ENCODE assay signal across 1 cellular context in the genomic region with DNA sequence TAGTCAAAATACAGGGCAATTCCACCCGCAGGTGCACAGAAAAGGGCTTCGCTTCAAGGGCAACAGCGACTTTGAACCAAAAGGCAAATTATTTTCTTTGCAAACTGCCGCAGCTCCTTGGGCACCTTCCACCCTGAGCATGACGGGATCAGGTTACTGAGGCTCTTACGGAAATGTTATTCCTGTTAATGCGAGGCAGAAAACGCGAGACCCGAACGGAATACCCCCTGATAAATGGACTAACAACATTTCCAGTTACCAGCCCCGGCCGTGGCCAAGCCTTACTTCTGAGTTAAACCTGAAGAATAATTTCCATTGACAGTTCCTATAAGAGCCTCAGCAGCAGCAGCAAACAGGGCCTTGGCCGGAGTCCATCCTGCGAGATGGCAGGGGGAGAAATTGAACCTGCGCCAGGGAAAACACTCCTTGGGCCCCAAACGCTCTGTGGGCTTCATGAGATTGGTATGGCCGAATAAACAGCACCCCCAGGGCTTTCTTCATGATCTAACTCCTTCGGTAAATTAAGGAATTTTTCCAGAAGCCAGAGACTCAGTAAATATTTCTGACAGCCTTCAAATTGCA.
TF ChIP-seq lines count a peak whose summit lies in the region.

No MANE protein-coding gene starts in this region.

TF ChIP-seq in GM23338, 12 proteins besides CTCF, POLR2A, EP300 and RAD21 (continued from another document):
- TF ChIP-seq, protein P1, sequence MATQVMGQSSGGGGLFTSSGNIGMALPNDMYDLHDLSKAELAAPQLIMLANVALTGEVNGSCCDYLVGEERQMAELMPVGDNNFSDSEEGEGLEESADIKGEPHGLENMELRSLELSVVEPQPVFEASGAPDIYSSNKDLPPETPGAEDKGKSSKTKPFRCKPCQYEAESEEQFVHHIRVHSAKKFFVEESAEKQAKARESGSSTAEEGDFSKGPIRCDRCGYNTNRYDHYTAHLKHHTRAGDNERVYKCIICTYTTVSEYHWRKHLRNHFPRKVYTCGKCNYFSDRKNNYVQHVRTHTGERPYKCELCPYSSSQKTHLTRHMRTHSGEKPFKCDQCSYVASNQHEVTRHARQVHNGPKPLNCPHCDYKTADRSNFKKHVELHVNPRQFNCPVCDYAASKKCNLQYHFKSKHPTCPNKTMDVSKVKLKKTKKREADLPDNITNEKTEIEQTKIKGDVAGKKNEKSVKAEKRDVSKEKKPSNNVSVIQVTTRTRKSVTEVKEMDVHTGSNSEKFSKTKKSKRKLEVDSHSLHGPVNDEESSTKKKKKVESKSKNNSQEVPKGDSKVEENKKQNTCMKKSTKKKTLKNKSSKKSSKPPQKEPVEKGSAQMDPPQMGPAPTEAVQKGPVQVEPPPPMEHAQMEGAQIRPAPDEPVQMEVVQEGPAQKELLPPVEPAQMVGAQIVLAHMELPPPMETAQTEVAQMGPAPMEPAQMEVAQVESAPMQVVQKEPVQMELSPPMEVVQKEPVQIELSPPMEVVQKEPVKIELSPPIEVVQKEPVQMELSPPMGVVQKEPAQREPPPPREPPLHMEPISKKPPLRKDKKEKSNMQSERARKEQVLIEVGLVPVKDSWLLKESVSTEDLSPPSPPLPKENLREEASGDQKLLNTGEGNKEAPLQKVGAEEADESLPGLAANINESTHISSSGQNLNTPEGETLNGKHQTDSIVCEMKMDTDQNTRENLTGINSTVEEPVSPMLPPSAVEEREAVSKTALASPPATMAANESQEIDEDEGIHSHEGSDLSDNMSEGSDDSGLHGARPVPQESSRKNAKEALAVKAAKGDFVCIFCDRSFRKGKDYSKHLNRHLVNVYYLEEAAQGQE (IDR thresholded peaks at IDR 0.05; ENCODE audit: unreplicated experiment): no peak
- TF ChIP-seq POLR2AphosphoS5 (IDR thresholded peaks at IDR 0.05; ENCODE audit: low read depth) (no peak), EZH2 (IDR thresholded peaks at IDR 0.05; ENCODE audit: low read depth, unreplicated experiment) (no peak), STAT1 (IDR thresholded peaks at IDR 0.05; ENCODE audit: unreplicated experiment) (no peak), NANOG (IDR thresholded peaks at IDR 0.05; ENCODE audit: borderline replicate concordance) (no peak), JUNB (IDR thresholded peaks at IDR 0.05; ENCODE audit: unreplicated experiment) (no peak), ZNF114 (CRISPR knock-in tag; IDR thresholded peaks at IDR 0.05) (no peak), EZH2phosphoT487 (IDR thresholded peaks at IDR 0.05; ENCODE audit: unreplicated experiment) (no peak), ZNF331 (CRISPR knock-in tag; IDR thresholded peaks at IDR 0.05; ENCODE audit: low read depth) (no peak)
- TF ChIP-seq, protein P2, sequence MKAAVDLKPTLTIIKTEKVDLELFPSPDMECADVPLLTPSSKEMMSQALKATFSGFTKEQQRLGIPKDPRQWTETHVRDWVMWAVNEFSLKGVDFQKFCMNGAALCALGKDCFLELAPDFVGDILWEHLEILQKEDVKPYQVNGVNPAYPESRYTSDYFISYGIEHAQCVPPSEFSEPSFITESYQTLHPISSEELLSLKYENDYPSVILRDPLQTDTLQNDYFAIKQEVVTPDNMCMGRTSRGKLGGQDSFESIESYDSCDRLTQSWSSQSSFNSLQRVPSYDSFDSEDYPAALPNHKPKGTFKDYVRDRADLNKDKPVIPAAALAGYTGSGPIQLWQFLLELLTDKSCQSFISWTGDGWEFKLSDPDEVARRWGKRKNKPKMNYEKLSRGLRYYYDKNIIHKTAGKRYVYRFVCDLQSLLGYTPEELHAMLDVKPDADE (IDR thresholded peaks at IDR 0.05): no peak
